1 cellular context compared by ENCODE assay signal in the genomic region with DNA sequence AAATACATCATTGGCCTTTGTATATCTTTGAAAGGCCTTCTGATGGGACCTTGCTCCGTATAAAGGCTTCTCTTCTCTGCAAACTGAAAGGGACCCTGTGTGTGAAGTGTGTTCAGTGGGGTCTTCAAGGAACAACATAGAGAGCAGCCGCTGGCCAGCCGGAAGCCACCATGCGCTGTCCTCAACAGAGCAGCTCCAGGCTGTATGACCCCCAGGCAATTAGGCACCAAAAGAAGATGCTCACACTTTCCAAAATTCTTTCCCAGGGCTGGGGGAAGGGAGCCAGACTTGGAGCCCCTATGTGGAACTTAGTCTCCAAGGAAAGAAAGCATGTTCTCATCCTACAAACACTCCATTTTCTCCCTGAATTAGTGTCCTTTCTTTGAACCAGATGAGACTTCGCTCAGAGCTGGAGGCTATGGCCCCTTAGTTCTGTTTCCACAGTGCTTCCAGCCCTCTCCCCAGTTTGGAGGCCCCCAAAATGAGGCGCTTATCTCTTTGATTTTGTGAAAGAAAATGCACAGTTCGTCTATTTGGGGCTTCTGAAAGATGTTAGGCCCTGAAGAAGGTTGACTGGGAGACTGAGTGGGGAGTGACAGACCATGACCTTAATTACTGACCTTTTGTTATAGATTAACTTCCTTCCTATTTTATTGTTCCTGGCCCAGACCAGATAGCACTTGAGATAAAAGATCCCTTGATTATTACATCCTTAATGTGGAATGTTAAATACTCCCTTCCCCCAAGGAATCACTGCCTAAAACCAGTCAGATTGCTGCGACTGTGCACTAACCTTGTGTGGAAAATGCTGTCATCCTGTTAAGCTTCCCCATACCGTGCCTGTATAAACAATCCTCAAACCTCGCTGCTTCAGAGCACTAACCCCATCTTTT.
TF ChIP-seq lines count a peak whose summit lies in the region.

No MANE protein-coding gene starts in this region.

TF ChIP-seq in WTC11, 78 proteins besides CTCF, POLR2A, EP300 and RAD21 (continued from another document):
- TF ChIP-seq, protein P1, sequence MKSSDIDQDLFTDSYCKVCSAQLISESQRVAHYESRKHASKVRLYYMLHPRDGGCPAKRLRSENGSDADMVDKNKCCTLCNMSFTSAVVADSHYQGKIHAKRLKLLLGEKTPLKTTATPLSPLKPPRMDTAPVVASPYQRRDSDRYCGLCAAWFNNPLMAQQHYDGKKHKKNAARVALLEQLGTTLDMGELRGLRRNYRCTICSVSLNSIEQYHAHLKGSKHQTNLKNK (CRISPR knock-in tag; IDR thresholded peaks at IDR 0.05) = no peak
- TF ChIP-seq SP1 (CRISPR knock-in tag; conservative IDR thresholded peaks at IDR 0.05) (no peak), ZNF219 (CRISPR knock-in tag; IDR thresholded peaks at IDR 0.05; ENCODE audit: borderline replicate concordance) (no peak), MXD4 (CRISPR knock-in tag; IDR thresholded peaks at IDR 0.05; ENCODE audit: borderline replicate concordance) (no peak), SMAD3 (CRISPR knock-in tag; IDR thresholded peaks at IDR 0.05; ENCODE audit: borderline replicate concordance) (no peak), ZNF317 (CRISPR knock-in tag; IDR thresholded peaks at IDR 0.05; ENCODE audit: borderline replicate concordance, low read depth) (no peak), ZNF423 (CRISPR knock-in tag; IDR thresholded peaks at IDR 0.05) (no peak), NR2C2 (CRISPR knock-in tag; IDR thresholded peaks at IDR 0.05) (no peak), NR1H2 (CRISPR knock-in tag; IDR thresholded peaks at IDR 0.05) (no peak)
- TF ChIP-seq, protein P2, sequence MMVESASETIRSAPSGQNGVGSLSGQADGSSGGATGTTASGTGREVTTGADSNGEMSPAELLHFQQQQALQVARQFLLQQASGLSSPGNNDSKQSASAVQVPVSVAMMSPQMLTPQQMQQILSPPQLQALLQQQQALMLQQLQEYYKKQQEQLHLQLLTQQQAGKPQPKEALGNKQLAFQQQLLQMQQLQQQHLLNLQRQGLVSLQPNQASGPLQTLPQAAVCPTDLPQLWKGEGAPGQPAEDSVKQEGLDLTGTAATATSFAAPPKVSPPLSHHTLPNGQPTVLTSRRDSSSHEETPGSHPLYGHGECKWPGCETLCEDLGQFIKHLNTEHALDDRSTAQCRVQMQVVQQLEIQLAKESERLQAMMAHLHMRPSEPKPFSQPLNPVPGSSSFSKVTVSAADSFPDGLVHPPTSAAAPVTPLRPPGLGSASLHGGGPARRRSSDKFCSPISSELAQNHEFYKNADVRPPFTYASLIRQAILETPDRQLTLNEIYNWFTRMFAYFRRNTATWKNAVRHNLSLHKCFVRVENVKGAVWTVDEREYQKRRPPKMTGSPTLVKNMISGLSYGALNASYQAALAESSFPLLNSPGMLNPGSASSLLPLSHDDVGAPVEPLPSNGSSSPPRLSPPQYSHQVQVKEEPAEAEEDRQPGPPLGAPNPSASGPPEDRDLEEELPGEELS (CRISPR knock-in tag; IDR thresholded peaks at IDR 0.05) = no peak
- TF ChIP-seq, protein P3, sequence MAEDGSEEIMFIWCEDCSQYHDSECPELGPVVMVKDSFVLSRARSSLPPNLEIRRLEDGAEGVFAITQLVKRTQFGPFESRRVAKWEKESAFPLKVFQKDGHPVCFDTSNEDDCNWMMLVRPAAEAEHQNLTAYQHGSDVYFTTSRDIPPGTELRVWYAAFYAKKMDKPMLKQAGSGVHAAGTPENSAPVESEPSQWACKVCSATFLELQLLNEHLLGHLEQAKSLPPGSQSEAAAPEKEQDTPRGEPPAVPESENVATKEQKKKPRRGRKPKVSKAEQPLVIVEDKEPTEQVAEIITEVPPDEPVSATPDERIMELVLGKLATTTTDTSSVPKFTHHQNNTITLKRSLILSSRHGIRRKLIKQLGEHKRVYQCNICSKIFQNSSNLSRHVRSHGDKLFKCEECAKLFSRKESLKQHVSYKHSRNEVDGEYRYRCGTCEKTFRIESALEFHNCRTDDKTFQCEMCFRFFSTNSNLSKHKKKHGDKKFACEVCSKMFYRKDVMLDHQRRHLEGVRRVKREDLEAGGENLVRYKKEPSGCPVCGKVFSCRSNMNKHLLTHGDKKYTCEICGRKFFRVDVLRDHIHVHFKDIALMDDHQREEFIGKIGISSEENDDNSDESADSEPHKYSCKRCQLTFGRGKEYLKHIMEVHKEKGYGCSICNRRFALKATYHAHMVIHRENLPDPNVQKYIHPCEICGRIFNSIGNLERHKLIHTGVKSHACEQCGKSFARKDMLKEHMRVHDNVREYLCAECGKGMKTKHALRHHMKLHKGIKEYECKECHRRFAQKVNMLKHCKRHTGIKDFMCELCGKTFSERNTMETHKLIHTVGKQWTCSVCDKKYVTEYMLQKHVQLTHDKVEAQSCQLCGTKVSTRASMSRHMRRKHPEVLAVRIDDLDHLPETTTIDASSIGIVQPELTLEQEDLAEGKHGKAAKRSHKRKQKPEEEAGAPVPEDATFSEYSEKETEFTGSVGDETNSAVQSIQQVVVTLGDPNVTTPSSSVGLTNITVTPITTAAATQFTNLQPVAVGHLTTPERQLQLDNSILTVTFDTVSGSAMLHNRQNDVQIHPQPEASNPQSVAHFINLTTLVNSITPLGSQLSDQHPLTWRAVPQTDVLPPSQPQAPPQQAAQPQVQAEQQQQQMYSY (CRISPR knock-in tag; IDR thresholded peaks at IDR 0.05) = no peak
- TF ChIP-seq, protein P4, sequence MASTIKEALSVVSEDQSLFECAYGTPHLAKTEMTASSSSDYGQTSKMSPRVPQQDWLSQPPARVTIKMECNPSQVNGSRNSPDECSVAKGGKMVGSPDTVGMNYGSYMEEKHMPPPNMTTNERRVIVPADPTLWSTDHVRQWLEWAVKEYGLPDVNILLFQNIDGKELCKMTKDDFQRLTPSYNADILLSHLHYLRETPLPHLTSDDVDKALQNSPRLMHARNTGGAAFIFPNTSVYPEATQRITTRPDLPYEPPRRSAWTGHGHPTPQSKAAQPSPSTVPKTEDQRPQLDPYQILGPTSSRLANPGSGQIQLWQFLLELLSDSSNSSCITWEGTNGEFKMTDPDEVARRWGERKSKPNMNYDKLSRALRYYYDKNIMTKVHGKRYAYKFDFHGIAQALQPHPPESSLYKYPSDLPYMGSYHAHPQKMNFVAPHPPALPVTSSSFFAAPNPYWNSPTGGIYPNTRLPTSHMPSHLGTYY (CRISPR knock-in tag; IDR thresholded peaks at IDR 0.05) = no peak
- TF ChIP-seq, protein P5, sequence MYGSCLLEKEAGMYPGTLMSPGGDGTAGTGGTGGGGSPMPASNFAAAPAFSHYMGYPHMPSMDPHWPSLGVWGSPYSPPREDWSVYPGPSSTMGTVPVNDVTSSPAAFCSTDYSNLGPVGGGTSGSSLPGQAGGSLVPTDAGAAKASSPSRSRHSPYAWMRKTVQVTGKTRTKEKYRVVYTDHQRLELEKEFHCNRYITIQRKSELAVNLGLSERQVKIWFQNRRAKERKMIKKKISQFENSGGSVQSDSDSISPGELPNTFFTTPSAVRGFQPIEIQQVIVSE (CRISPR knock-in tag; IDR thresholded peaks at IDR 0.05; ENCODE audit: borderline replicate concordance) = no peak
